ENCODE assay signal across 1 cellular context in genomic region chr4:67713531-67714247, GRCh38.
TF ChIP-seq lines count a peak whose summit lies in the region.

No MANE protein-coding gene starts in this region.

TF ChIP-seq in HepG2, 621 proteins besides CTCF, POLR2A, EP300 and RAD21:
- TF ChIP-seq ELF4 (CRISPR knock-in tag; IDR thresholded peaks at IDR 0.05; ENCODE audit: borderline replicate concordance) (no peak), ZSCAN21 (CRISPR knock-in tag; IDR thresholded peaks at IDR 0.05; ENCODE audit: borderline replicate concordance) (no peak), MAFF (IDR thresholded peaks at IDR 0.05; ENCODE audit: low read depth, low read length) (0 out of 2 replicates have a peak, but pooled peaks have one; percentile 6), CSRNP1 (CRISPR knock-in tag; IDR thresholded peaks at IDR 0.05) (no peak), MAFK (conservative IDR thresholded peaks at IDR 0.05 in 1 of 2, IDR thresholded peaks at IDR 0.05 in 1 of 2; ENCODE audit: low read length in 2 of 2) (peak in 1 of 2 experiments; percentile 32; a peak in 3 of 4 replicates), ZNF629 (CRISPR knock-in tag; conservative IDR thresholded peaks at IDR 0.05) (peak; percentile 62), ATM (IDR thresholded peaks at IDR 0.05; ENCODE audit: borderline replicate concordance) (no peak)
